ENCODE assay signal across 34 cellular contexts in the genomic region with DNA sequence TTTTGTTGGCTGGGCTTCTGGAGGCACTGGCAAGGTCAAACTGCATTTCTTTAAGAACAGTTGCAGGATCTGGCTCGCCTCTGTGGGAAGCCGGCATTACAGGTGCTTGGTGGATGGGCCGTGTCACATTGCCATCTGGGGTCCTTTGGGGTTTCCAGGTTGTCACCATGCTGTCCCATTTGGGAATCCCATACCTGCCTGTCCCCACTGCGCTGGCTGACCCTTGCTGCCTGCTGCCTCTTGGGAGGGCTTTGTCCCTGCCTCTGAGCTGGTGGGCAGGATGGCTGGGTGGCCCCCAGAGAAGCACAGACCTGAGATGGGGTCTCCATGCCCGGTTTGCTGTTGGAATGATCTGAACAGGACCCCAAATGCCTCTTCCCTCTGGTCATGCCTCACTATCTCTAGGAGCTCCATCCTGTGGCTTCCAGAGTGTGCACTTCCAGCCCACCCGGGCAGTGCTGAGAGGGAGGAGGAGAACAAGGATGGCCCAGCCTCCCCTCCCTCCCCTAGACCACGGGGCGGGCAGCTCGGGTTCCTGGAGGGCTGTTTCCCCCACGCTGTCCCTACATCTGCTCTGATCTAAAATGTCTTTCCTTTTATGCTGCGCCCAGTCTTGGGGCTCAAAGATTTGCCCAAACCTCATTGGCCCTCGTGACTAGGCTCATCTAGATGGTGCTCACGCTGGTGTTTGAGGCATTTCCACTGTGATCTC. TPM values are rescaled to one million over a fixed set of nuclear protein-coding genes. Genes with fewer than 3 reads are reported as not detected.
DNase-seq lines count a peak whose midpoint lies in the region; ATAC-seq, FAIRE-seq and TF ChIP-seq lines count a peak whose summit lies in the region.
"Had no signal": no experiment of that assay in that cellular context is flagged by ENCODE, and none has a peak within 500 bp of the region (broad histone marks: within the 10 kb centered on the region; RNA-seq: fewer than 3 reads in every experiment).

No MANE protein-coding gene starts in this region.

- H3K27ac Mint-ChIP-seq in activated T-helper 2 cell treated with anti-CD3 and anti-CD28 coated beads, Interferon-gamma antibody, Interleukin-2, Interleukin-4, amounts not matched to agents 10 μg/mL and 5 μg/mL and 100 μg/mL, durations not matched to agents 14 hours and 24 hours and 36 hours = no peak overlapping the region
- H3K27ac Mint-ChIP-seq: activated CD4-positive, alpha-beta T cell treated with anti-CD3 and anti-CD28 coated beads, Interleukin-2, amount 10 ng/mL, durations not matched to agents 7 days and 5 days; activated naive CD8-positive, alpha-beta T cell had no signal

- intact Hi-C loops in right cardiac atrium (cut with DNase I) (no loop called here), Right ventricle myocardium superior (cut with DNase I) (no loop called here), upper lobe of right lung (cut with DNase I) (no loop called here)
- intact Hi-C loops in activated T-helper 2 cell treated with anti-CD3 and anti-CD28 coated beads, Interferon-gamma antibody, Interleukin-2, Interleukin-4, amounts not matched to agents 10 μg/mL and 5 μg/mL and 100 μg/mL, durations not matched to agents 14 hours and 24 hours and 36 hours (cut with micrococcal nuclease) = no loop called here

- H3K36me3 ChIP-seq in upper lobe of right lung = no peaks in the 10 kb centered on the region
- H3K36me3 ChIP-seq: breast epithelium, HAP-1, prostate gland had no signal

- H3K27me3 Mint-ChIP-seq in activated T-helper 2 cell treated with anti-CD3 and anti-CD28 coated beads, Interferon-gamma antibody, Interleukin-2, Interleukin-4, amounts not matched to agents 10 μg/mL and 5 μg/mL and 100 μg/mL, durations not matched to agents 14 hours and 24 hours and 36 hours (ENCODE audit: low read depth) = no peaks in the 10 kb centered on the region
- H3K27me3 Mint-ChIP-seq: activated CD4-positive, alpha-beta T cell treated with anti-CD3 and anti-CD28 coated beads, Interleukin-2, amount 10 ng/mL, durations not matched to agents 7 days and 5 days had no signal

- no peaks in the 10 kb centered on the region for H3K4me1 ChIP-seq in right cardiac atrium (ENCODE audit: control insufficient read depth, insufficient read depth, low read length)
- no peaks in the 10 kb centered on the region for H3K4me1 ChIP-seq in upper lobe of right lung
- H3K4me1 ChIP-seq: breast epithelium, HAP-1, prostate gland, sigmoid colon, transverse colon had no signal

- no peak for TF ChIP-seq POLR2A in GM12891 (IDR thresholded peaks at IDR 0.05; ENCODE audit: low read depth, low read length)

- no peak for FAIRE-seq in GM12891 (lab: Jason Lieb, UNC)
- FAIRE-seq: colon, GM12878 had no signal

- no peak overlapping the region for H3K4me3 ChIP-seq in right cardiac atrium (ENCODE audit: low read length)
- no peak overlapping the region for H3K4me3 ChIP-seq in upper lobe of right lung
- H3K4me3 ChIP-seq: breast epithelium, GM12878, HAP-1, hepatocyte, PC-9, prostate gland, sigmoid colon, transverse colon had no signal

- H3K4me3 Mint-ChIP-seq in activated T-helper 2 cell treated with anti-CD3 and anti-CD28 coated beads, Interferon-gamma antibody, Interleukin-2, Interleukin-4, amounts not matched to agents 10 μg/mL and 5 μg/mL and 100 μg/mL, durations not matched to agents 14 hours and 24 hours and 36 hours (ENCODE audit: low read depth) = no peak overlapping the region
- H3K4me3 Mint-ChIP-seq: activated CD4-positive, alpha-beta T cell treated with anti-CD3 and anti-CD28 coated beads, Interleukin-2, amount 10 ng/mL, durations not matched to agents 7 days and 5 days; activated naive CD8-positive, alpha-beta T cell had no signal

- H3K27me3 ChIP-seq in right cardiac atrium (ENCODE audit: control insufficient read depth, insufficient read depth) = no peaks in the 10 kb centered on the region
- H3K27me3 ChIP-seq in upper lobe of right lung = peaks cover 14% of the 10 kb centered on the region
- H3K27me3 ChIP-seq: breast epithelium, hepatocyte, neutrophil, sigmoid colon had no signal

- TF ChIP-seq CTCF in upper lobe of right lung (IDR thresholded peaks at IDR 0.05) = no peak

- peak in 2 of 3 donors; percentile 16 to 28 for DNase-seq in right cardiac atrium
- no peak for DNase-seq in Right ventricle myocardium superior
- DNase-seq in activated T-helper 2 cell treated with anti-CD3 and anti-CD28 coated beads, Interferon-gamma antibody, Interleukin-2, Interleukin-4, amounts not matched to agents 10 μg/mL and 5 μg/mL and 100 μg/mL, durations not matched to agents 14 hours and 24 hours and 36 hours (ENCODE audit: low spot score) = peak; percentile 4
- DNase-seq in left lobe of liver (ENCODE audit: low spot score) = peak; percentile 33
- DNase-seq in upper lobe of right lung = peak; percentile 33
- no peak for DNase-seq in activated CD4-positive, alpha-beta T cell treated with anti-CD3 and anti-CD28 coated beads for 4 hours
- no peak for DNase-seq in GM12891 (ENCODE audit: insufficient read length, low spot score)
- DNase-seq: activated CD4-positive, alpha-beta T cell treated with anti-CD3 and anti-CD28 coated beads, Interleukin-2, amount 10 ng/mL, durations not matched to agents 7 days and 5 days; C1 segment of cervical spinal cord; COR-L47; effector CD8-positive, alpha-beta T cell; KG1; left colon; mesenchymal stem cell; MM.1S; NCI-H1417 treated with DMSO at 0.1 percent for 48 hours; NCI-H2081; NCI-H345; NCI-H69; PC-9; SHP77; sigmoid colon; stimulated activated CD4-positive, alpha-beta T cell treated with anti-CD3 and anti-CD28 coated beads, Interleukin-4, amount 100 ng/mL, for 1 hour; transverse colon had no signal

- H3K4me1 Mint-ChIP-seq in activated T-helper 2 cell treated with anti-CD3 and anti-CD28 coated beads, Interferon-gamma antibody, Interleukin-2, Interleukin-4, amounts not matched to agents 10 μg/mL and 5 μg/mL and 100 μg/mL, durations not matched to agents 14 hours and 24 hours and 36 hours (ENCODE audit: low read depth) = no peaks in the 10 kb centered on the region
- H3K4me1 Mint-ChIP-seq: activated CD4-positive, alpha-beta T cell treated with anti-CD3 and anti-CD28 coated beads, Interleukin-2, amount 10 ng/mL, durations not matched to agents 7 days and 5 days had no signal

- no peak overlapping the region for H3K27ac ChIP-seq in right cardiac atrium (ENCODE audit: low read length)
- H3K27ac ChIP-seq in upper lobe of right lung = no peak overlapping the region
- H3K27ac ChIP-seq: breast epithelium, epithelial cell of prostate, hepatocyte, neutrophil, PC-9, prostate gland, sigmoid colon, transverse colon had no signal

- WGBS in right cardiac atrium = 84% methylated on average over 13 of the region's 13 CpGs

- H3K36me3 Mint-ChIP-seq in activated T-helper 2 cell treated with anti-CD3 and anti-CD28 coated beads, Interferon-gamma antibody, Interleukin-2, Interleukin-4, amounts not matched to agents 10 μg/mL and 5 μg/mL and 100 μg/mL, durations not matched to agents 14 hours and 24 hours and 36 hours (ENCODE audit: low read depth) = no peaks in the 10 kb centered on the region
- H3K36me3 Mint-ChIP-seq: activated naive CD8-positive, alpha-beta T cell had no signal

- no peaks in the 10 kb centered on the region for H3K9me3 Mint-ChIP-seq in activated T-helper 2 cell treated with anti-CD3 and anti-CD28 coated beads, Interferon-gamma antibody, Interleukin-2, Interleukin-4, amounts not matched to agents 10 μg/mL and 5 μg/mL and 100 μg/mL, durations not matched to agents 14 hours and 24 hours and 36 hours
- H3K9me3 Mint-ChIP-seq: activated CD4-positive, alpha-beta T cell treated with anti-CD3 and anti-CD28 coated beads, Interleukin-2, amount 10 ng/mL, durations not matched to agents 7 days and 5 days had no signal

- ATAC-seq in right cardiac atrium = no peak
- no peak for ATAC-seq in Right ventricle myocardium superior (ENCODE audit: poor library complexity)
- no peak for ATAC-seq in left lobe of liver
- ATAC-seq in upper lobe of right lung = no peak
- ATAC-seq: GM12878 had no signal

- H3K9me3 ChIP-seq in right cardiac atrium (ENCODE audit: control insufficient read depth, low read length) (no peaks in the 10 kb centered on the region), upper lobe of right lung (no peaks in the 10 kb centered on the region)
- H3K9me3 ChIP-seq: breast epithelium, HAP-1, neutrophil, prostate gland, sigmoid colon, transverse colon had no signal

TF ChIP-seq in GM12891, 5 proteins besides CTCF, POLR2A, EP300 and RAD21:
- no peak for TF ChIP-seq SPI1 (IDR thresholded peaks at IDR 0.05; ENCODE audit: low read depth, low read length)
- TF ChIP-seq PAX5 (IDR thresholded peaks at IDR 0.05; ENCODE audit: insufficient read depth, low read length, severe bottlenecking) = no peak
- no peak for TF ChIP-seq TAF1 (IDR thresholded peaks at IDR 0.05; ENCODE audit: low read depth, low read length)
- no peak for TF ChIP-seq POLR2AphosphoS5 (IDR thresholded peaks at IDR 0.05; ENCODE audit: low read depth, low read length)
- no peak for TF ChIP-seq POU2F2 (IDR thresholded peaks at IDR 0.05; ENCODE audit: low read depth, low read length)

RNA-seq across cellular contexts. Expression of a gene that starts 28.0 kb away (rescaled TPM):
- total RNA-seq in right cardiac atrium (not detected), Right ventricle myocardium superior (not detected), left lobe of liver (not detected), upper lobe of right lung (not detected)
- not detected for polyA plus RNA-seq in right cardiac atrium
- total RNA-seq in activated T-helper 2 cell treated with anti-CD3 and anti-CD28 coated beads, Interferon-gamma antibody, Interleukin-2, Interleukin-4, amounts not matched to agents 10 μg/mL and 5 μg/mL and 100 μg/mL, durations not matched to agents 14 hours and 24 hours and 36 hours = not detected in 2 replicates
- not detected for polyA plus RNA-seq in GM12891 (2012; ENCODE audit: low read depth, missing spikeins)
- total RNA-seq: activated CD4-positive, alpha-beta T cell treated with anti-CD3 and anti-CD28 coated beads, Interleukin-2, amount 10 ng/mL, durations not matched to agents 7 days and 5 days; breast epithelium; GM12878; hepatocyte; left colon; PC-9; prostate gland; sigmoid colon; transverse colon had no signal
- polyA plus RNA-seq: AG04450, GM12878, hepatocyte, sigmoid colon had no signal

Comparison
In these comparisons a context has a peak if more than half of its experiments do, and no peak if none do; other contexts are left out.
1. DNase-seq: peak in right cardiac atrium (2 of 3), activated T-helper 2 cell treated with anti-CD3 and anti-CD28 coated beads, Interferon-gamma antibody, Interleukin-2, Interleukin-4, amounts not matched to agents 10 μg/mL and 5 μg/mL and 100 μg/mL, durations not matched to agents 14 hours and 24 hours and 36 hours (single experiment), left lobe of liver (single experiment) and upper lobe of right lung (single experiment); none in Right ventricle myocardium superior (single experiment), activated CD4-positive, alpha-beta T cell treated with anti-CD3 and anti-CD28 coated beads for 4 hours (0 of 2) and GM12891 (single experiment).